ENCODE assay signal across 10 cellular contexts in genomic region chr2:88845772-88846661, GRCh38.
DNase-seq lines count a peak whose midpoint lies in the region; ATAC-seq and TF ChIP-seq lines count a peak whose summit lies in the region.
"Had no signal": no experiment of that assay in that cellular context is flagged by ENCODE, and none has a peak within 500 bp of the region (broad histone marks: within the 10 kb centered on the region; RNA-seq: fewer than 3 reads in every experiment).

No MANE protein-coding gene starts in this region.

- DNase-seq in mucosa of descending colon (peak in 1 of 3 donors; percentile 20), islet precursor cell (no peak), SK-N-DZ (ENCODE audit: low spot score) (no peak)
- no peak for DNase-seq in activated CD8-positive, alpha-beta memory T cell treated with anti-CD3 and anti-CD28 coated beads, Interleukin-2, amount 50 U/mL, for 48 hours
- no peak for DNase-seq in effector CD4-positive, alpha-beta T cell
- DNase-seq: activated CD4-positive, alpha-beta T cell treated with anti-CD3 and anti-CD28 coated beads, Interleukin-2, amount 50 U/mL, for 4 hours; DMS53 had no signal

- in situ Hi-C loops in GM18951 (cut with MboI; ENCODE audit: low sequenced_read_pairs, unreplicated experiment) = loop anchor here (25.0 kb wide), 2 partner anchors 291 to 1016 kb away; no protein-coding TSS in a partner anchor

- H3K4me3 ChIP-seq in mucosa of descending colon = no peak overlapping the region

- ATAC-seq in GM21717 (IDR thresholded peaks at IDR 0.05; ENCODE audit: unreplicated experiment) (peak; percentile 61), HG03378 (IDR thresholded peaks at IDR 0.05; ENCODE audit: unreplicated experiment) (peak; percentile 91), mucosa of descending colon (peak; percentile 79)

- no peaks in the 10 kb centered on the region for H3K4me1 ChIP-seq in mucosa of descending colon (ENCODE audit: low read depth)

- no peaks in the 10 kb centered on the region for H3K9me3 ChIP-seq in mucosa of descending colon

- no peak for TF ChIP-seq CTCF in mucosa of descending colon (IDR thresholded peaks at IDR 0.05)

- no peaks in the 10 kb centered on the region for H3K36me3 ChIP-seq in mucosa of descending colon (ENCODE audit: low read depth)

- intact Hi-C loops in mucosa of descending colon (cut with DNase I, micrococcal nuclease) = no loop called here

- peak; percentile 47 for TF ChIP-seq POLR2A in GM18951 (IDR thresholded peaks at IDR 0.05; ENCODE audit: extremely low read depth, insufficient read depth, insufficient read length)
